In the genomic region with DNA sequence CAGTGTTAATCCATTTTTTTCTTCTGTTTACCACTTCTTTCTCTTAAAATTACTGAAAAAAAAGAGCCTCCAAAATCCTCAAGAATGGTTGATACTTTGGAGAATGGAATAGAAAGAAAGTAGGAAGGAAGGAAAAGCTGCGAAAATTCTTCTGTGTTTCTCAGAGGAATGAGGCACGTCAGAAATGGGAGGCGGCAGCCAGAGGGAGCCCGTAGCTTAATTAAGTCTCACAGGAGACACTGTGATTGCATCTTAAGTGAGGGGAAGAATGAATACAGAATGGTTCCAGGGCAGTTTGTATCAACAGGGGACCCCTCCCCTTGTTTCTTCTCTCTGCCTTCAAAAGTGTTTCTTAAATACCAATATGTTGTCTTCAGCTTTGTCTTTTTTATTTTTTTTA, we compare ENCODE assay signal across 9 cellular contexts.
DNase-seq lines count a peak whose midpoint lies in the region; ATAC-seq and TF ChIP-seq lines count a peak whose summit lies in the region.
"Had no signal": no experiment of that assay in that cellular context is flagged by ENCODE, and none has a peak within 500 bp of the region (broad histone marks: within the 10 kb centered on the region; RNA-seq: fewer than 3 reads in every experiment).

No MANE protein-coding gene starts in this region.

- no peaks in the 10 kb centered on the region for H3K27me3 ChIP-seq in left ventricle myocardium inferior (ENCODE audit: low read depth)

- H3K4me1 Mint-ChIP-seq in HFFc6 (ENCODE audit: low read depth), result peaks cover 47% of the 10 kb centered on the region; the same call in 1 of the 2 replicates
- no peaks in the 10 kb centered on the region for H3K4me1 Mint-ChIP-seq in activated T-cell treated with anti-CD3 and anti-CD28 coated beads, Interleukin-2, amount 50 U/mL, for 72 hours (ENCODE audit: low read depth)

- TF ChIP-seq CTCF in HFFc6 (IDR thresholded peaks at IDR 0.05), result peak; percentile 75
- TF ChIP-seq CTCF in left ventricle myocardium inferior (IDR thresholded peaks at IDR 0.05; ENCODE audit: borderline replicate concordance), result no peak

- H3K4me3 Mint-ChIP-seq in HFFc6, result no peak overlapping the region; the same call in 1 of the 2 replicates
- H3K4me3 Mint-ChIP-seq in activated T-cell treated with anti-CD3 and anti-CD28 coated beads, Interleukin-2, amount 50 U/mL, for 72 hours, result no peak overlapping the region
- H3K4me3 Mint-ChIP-seq: activated naive CD8-positive, alpha-beta T cell had no signal

- H3K9me3 ChIP-seq in left ventricle myocardium inferior (replicated peaks), result no peaks in the 10 kb centered on the region

- peak; percentile 52 for DNase-seq in COLO829 (ENCODE audit: low spot score)
- peak; percentile 23 for DNase-seq in HFFc6
- peak; percentile 63 for DNase-seq in SK-MEL-5 (ENCODE audit: low read depth, low spot score)
- DNase-seq in islet precursor cell, result peak; percentile 72
- DNase-seq in activated T-cell treated with anti-CD3 and anti-CD28 coated beads, Interleukin-2, amount 50 U/mL, for 72 hours, result no peak
- DNase-seq in NCI-H510A (lab: John Stamatoyannopoulos, UW), result no peak
- DNase-seq in left ventricle myocardium inferior, result no peak

- no peak overlapping the region for H3K4me3 ChIP-seq in left ventricle myocardium inferior

- in situ Hi-C loops in SK-MEL-5 (cut with HindIII; ENCODE audit: low pct_unique_long_range_greater_than_20kb, low sequenced_read_pairs), result no loop called here

- no peaks in the 10 kb centered on the region for H3K36me3 ChIP-seq in left ventricle myocardium inferior

- H3K27ac Mint-ChIP-seq in HFFc6, result no peak overlapping the region
- H3K27ac Mint-ChIP-seq in activated T-cell treated with anti-CD3 and anti-CD28 coated beads, Interleukin-2, amount 50 U/mL, for 72 hours, result no peak overlapping the region
- H3K27ac Mint-ChIP-seq: activated naive CD8-positive, alpha-beta T cell had no signal

- intact Hi-C loops in left ventricle myocardium inferior (cut with micrococcal nuclease), result no loop called here

- no peaks in the 10 kb centered on the region for H3K4me1 ChIP-seq in left ventricle myocardium inferior

- no peaks in the 10 kb centered on the region for H3K36me3 Mint-ChIP-seq in HFFc6 (ENCODE audit: low read depth)
- no peaks in the 10 kb centered on the region for H3K36me3 Mint-ChIP-seq in activated T-cell treated with anti-CD3 and anti-CD28 coated beads, Interleukin-2, amount 50 U/mL, for 72 hours (ENCODE audit: insufficient read depth in 2 of 2)
- H3K36me3 Mint-ChIP-seq: activated naive CD8-positive, alpha-beta T cell had no signal

- ATAC-seq in activated T-cell treated with anti-CD3 and anti-CD28 coated beads, Interleukin-2, amount 50 U/mL, for 72 hours (replicated peaks in 1 of 2), result no peak
- no peak for ATAC-seq in HG02571 (IDR thresholded peaks at IDR 0.05; ENCODE audit: unreplicated experiment)

- no peak overlapping the region for H3K27ac ChIP-seq in left ventricle myocardium inferior (replicated peaks)

- H3K27me3 Mint-ChIP-seq in HFFc6 (ENCODE audit: insufficient read depth), result no peaks in the 10 kb centered on the region
- no peaks in the 10 kb centered on the region for H3K27me3 Mint-ChIP-seq in activated T-cell treated with anti-CD3 and anti-CD28 coated beads, Interleukin-2, amount 50 U/mL, for 72 hours (ENCODE audit: low read depth)
- H3K27me3 Mint-ChIP-seq: activated naive CD8-positive, alpha-beta T cell had no signal

- H3K9me3 Mint-ChIP-seq in HFFc6, result no peaks in the 10 kb centered on the region
- H3K9me3 Mint-ChIP-seq in activated T-cell treated with anti-CD3 and anti-CD28 coated beads, Interleukin-2, amount 50 U/mL, for 72 hours, result peaks cover 0 to 2% of the 10 kb centered on the region in 2 donors

Comparison
In these comparisons a context has a peak if more than half of its experiments do, and no peak if none do; other contexts are left out.
1. DNase-seq: peak in COLO829 (single experiment), HFFc6 (single experiment), SK-MEL-5 (single experiment) and islet precursor cell (single experiment); none in activated T-cell treated with anti-CD3 and anti-CD28 coated beads, Interleukin-2, amount 50 U/mL, for 72 hours (0 of 2), NCI-H510A (single experiment) and left ventricle myocardium inferior (single experiment).